ENCODE assay signal across 8 cellular contexts in the genomic region with DNA sequence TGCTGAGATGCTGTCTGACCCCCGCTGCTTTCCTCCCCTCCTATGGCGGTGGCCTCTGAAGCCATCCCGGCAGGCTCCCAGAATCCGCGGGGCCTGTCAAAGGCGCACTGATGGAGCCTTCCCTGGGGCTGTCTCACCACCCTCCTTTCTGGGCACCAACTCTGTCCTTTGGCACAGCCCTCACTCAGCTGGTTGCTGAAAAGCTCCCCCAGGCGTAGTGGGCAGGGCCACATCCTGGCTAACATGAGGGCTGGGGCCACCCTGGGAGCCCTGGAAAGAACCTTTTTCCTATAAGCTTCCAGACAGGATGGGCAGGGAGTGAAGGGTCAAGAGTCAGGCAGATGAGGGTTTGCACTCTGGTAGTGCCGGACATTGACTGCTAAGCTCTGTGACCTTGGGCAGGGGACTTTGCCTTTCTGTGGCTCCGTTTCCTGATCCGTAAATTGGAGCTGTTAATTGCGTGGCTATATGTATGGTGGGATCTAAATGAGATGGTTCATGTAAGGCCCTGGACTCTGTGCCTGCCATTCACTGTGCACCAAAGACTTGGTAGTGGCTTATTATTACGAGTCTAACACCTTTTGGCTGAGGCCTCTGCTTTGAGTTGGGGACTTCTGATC. TPM values are rescaled to one million over a fixed set of nuclear protein-coding genes. Genes with fewer than 3 reads are reported as not detected.
DNase-seq lines count a peak whose midpoint lies in the region; ATAC-seq, FAIRE-seq and TF ChIP-seq lines count a peak whose summit lies in the region.

No MANE protein-coding gene starts in this region.

- H3K4me1 ChIP-seq in kidney (ENCODE audit: control insufficient read depth in 1 of 2, insufficient read depth in 1 of 2, low read depth in 1 of 2, low read length in 2 of 2), result peaks cover 42 to 54% of the 10 kb centered on the region in 2 donors

- H3K27me3 Mint-ChIP-seq in activated CD8-positive, alpha-beta T cell treated with anti-CD3 and anti-CD28 coated beads, Interleukin-2, amount 10 ng/mL, durations not matched to agents 7 days and 5 days (ENCODE audit: low read depth), result no peaks in the 10 kb centered on the region
- H3K27me3 Mint-ChIP-seq in stimulated activated naive B cell treated with anti-CD40 and anti-IgM and Interleukin-4, amounts not matched to agents 10 μg/mL and 1 μg/mL and 100 μg/mL, for 72 hours, result no peaks in the 10 kb centered on the region

- peak overlapping the region; percentile 85 to 86 for H3K27ac ChIP-seq in kidney (ENCODE audit: low read depth in 2 of 2, low read length in 2 of 2)

- peak overlapping the region; percentile 75 for H3K4me3 Mint-ChIP-seq in activated CD8-positive, alpha-beta T cell treated with anti-CD3 and anti-CD28 coated beads, Interleukin-2, amount 10 ng/mL, durations not matched to agents 7 days and 5 days
- H3K4me3 Mint-ChIP-seq in stimulated activated naive B cell treated with anti-CD40 and anti-IgM and Interleukin-4, amounts not matched to agents 10 μg/mL and 1 μg/mL and 100 μg/mL, for 72 hours, result peak overlapping the region; percentile 67 to 75

- ATAC-seq in activated CD8-positive, alpha-beta T cell treated with anti-CD3 and anti-CD28 coated beads, Interleukin-2, amount 10 ng/mL, durations not matched to agents 7 days and 5 days, result no peak
- ATAC-seq in stimulated activated naive B cell treated with anti-CD40 and anti-IgM and Interleukin-4, amounts not matched to agents 10 μg/mL and 1 μg/mL and 100 μg/mL, for 72 hours (replicated peaks), result no peak
- ATAC-seq in activated CD4-positive, CD25-positive, alpha-beta regulatory T cell treated with anti-CD3 and anti-CD28 coated beads, Interleukin-2, amount 50 U/mL, for 24 hours, result no peak
- ATAC-seq in HG03520 (IDR thresholded peaks at IDR 0.05; ENCODE audit: unreplicated experiment) (no peak), GM19467 (IDR thresholded peaks at IDR 0.05; ENCODE audit: unreplicated experiment) (no peak)

- POLR2A ChIA-PET in activated CD8-positive, alpha-beta T cell treated with anti-CD3 and anti-CD28 coated beads, Interleukin-2, amount 10 ng/mL, durations not matched to agents 7 days and 5 days (lab: Charles Lee), result interaction anchor here (0.6 to 6.0 kb wide), 13 partner anchors 8 to 302 kb away, joined by 3 to 57 read pairs (median 7); partner anchors contain the start of genes CWC25, LASP1, LASP1NB and RPL19

- CTCF ChIA-PET in activated CD8-positive, alpha-beta T cell treated with anti-CD3 and anti-CD28 coated beads, Interleukin-2, amount 10 ng/mL, durations not matched to agents 7 days and 5 days (lab: Charles Lee), result interaction anchor here (1.0 to 8.4 kb wide), 10 partner anchors 10 to 267 kb away, joined by 3 to 82 read pairs (median 4); partner anchors contain the start of genes LASP1 and LASP1NB

- FAIRE-seq in HTR-8/SVneo (lab: Jason Lieb, UNC), result peak; percentile 42
- FAIRE-seq in kidney (lab: Jason Lieb, UNC), result no peak

- DNase-seq in HTR-8/SVneo (ENCODE audit: insufficient read length, low spot score) (no peak), kidney (no peak), COLO668 (lab: John Stamatoyannopoulos, UW; ENCODE audit: unreplicated experiment) (no peak)
- DNase-seq in activated CD8-positive, alpha-beta T cell treated with anti-CD3 and anti-CD28 coated beads, Interleukin-2, amount 10 ng/mL, durations not matched to agents 7 days and 5 days, result no peak
- DNase-seq in stimulated activated naive B cell treated with anti-CD40 and anti-IgM and Interleukin-4, amounts not matched to agents 10 μg/mL and 1 μg/mL and 100 μg/mL, for 72 hours, result no peak

- H3K27ac Mint-ChIP-seq in activated CD8-positive, alpha-beta T cell treated with anti-CD3 and anti-CD28 coated beads, Interleukin-2, amount 10 ng/mL, durations not matched to agents 7 days and 5 days, result peak overlapping the region; percentile 96
- H3K27ac Mint-ChIP-seq in stimulated activated naive B cell treated with anti-CD40 and anti-IgM and Interleukin-4, amounts not matched to agents 10 μg/mL and 1 μg/mL and 100 μg/mL, for 72 hours, result peak overlapping the region; percentile 99

- no peak overlapping the region for H3K4me3 ChIP-seq in kidney (ENCODE audit: low read length in 2 of 2)

- no peaks in the 10 kb centered on the region for H3K9me3 Mint-ChIP-seq in activated CD8-positive, alpha-beta T cell treated with anti-CD3 and anti-CD28 coated beads, Interleukin-2, amount 10 ng/mL, durations not matched to agents 7 days and 5 days (ENCODE audit: insufficient read depth)
- H3K9me3 Mint-ChIP-seq in stimulated activated naive B cell treated with anti-CD40 and anti-IgM and Interleukin-4, amounts not matched to agents 10 μg/mL and 1 μg/mL and 100 μg/mL, for 72 hours, result no peaks in the 10 kb centered on the region

- intact Hi-C loops in kidney (cut with DNase I), result no loop called here

- peaks cover 85% of the 10 kb centered on the region for H3K4me1 Mint-ChIP-seq in activated CD8-positive, alpha-beta T cell treated with anti-CD3 and anti-CD28 coated beads, Interleukin-2, amount 10 ng/mL, durations not matched to agents 7 days and 5 days (ENCODE audit: low read depth)
- peaks cover 35 to 62% of the 10 kb centered on the region in 2 donors for H3K4me1 Mint-ChIP-seq in stimulated activated naive B cell treated with anti-CD40 and anti-IgM and Interleukin-4, amounts not matched to agents 10 μg/mL and 1 μg/mL and 100 μg/mL, for 72 hours

- peak overlapping the region in 1 of 2 donors; percentile 56 for H3K9ac ChIP-seq in kidney (ENCODE audit: low read length in 2 of 2)

- peaks cover 0 to 7% of the 10 kb centered on the region in 2 donors for H3K36me3 ChIP-seq in kidney (ENCODE audit: control insufficient read depth in 1 of 2, insufficient read depth in 2 of 2, low read length in 2 of 2)

- no peaks in the 10 kb centered on the region for H3K9me3 ChIP-seq in kidney (ENCODE audit: control insufficient read depth in 1 of 2, low read length in 2 of 2)

- peaks cover 80% of the 10 kb centered on the region for H3K36me3 Mint-ChIP-seq in activated CD8-positive, alpha-beta T cell treated with anti-CD3 and anti-CD28 coated beads, Interleukin-2, amount 10 ng/mL, durations not matched to agents 7 days and 5 days (ENCODE audit: low read depth)
- H3K36me3 Mint-ChIP-seq in stimulated activated naive B cell treated with anti-CD40 and anti-IgM and Interleukin-4, amounts not matched to agents 10 μg/mL and 1 μg/mL and 100 μg/mL, for 72 hours, result peaks cover 22 to 58% of the 10 kb centered on the region in 2 donors

- no peak for TF ChIP-seq CTCF in kidney (IDR thresholded peaks at IDR 0.05; ENCODE audit: borderline replicate concordance, extremely low read depth, insufficient read depth)

RNA-seq across cellular contexts. Expression of gene LASP1, which starts 27.9 kb away (rescaled TPM):
- total RNA-seq in activated CD8-positive, alpha-beta T cell treated with anti-CD3 and anti-CD28 coated beads, Interleukin-2, amount 10 ng/mL, durations not matched to agents 7 days and 5 days, result 100 to 1,000 TPM; 268 to 276 TPM
- total RNA-seq in kidney, result 138 TPM
- 62.5 TPM for polyA plus RNA-seq in kidney (ENCODE audit: insufficient read depth, low read depth, low replicate concordance)

RNA-seq across cellular contexts. Expression of gene RPL23, which starts 44.3 kb away (rescaled TPM):
- total RNA-seq in activated CD8-positive, alpha-beta T cell treated with anti-CD3 and anti-CD28 coated beads, Interleukin-2, amount 10 ng/mL, durations not matched to agents 7 days and 5 days, result 1,000 to 10,000 TPM; 1,130 to 1,164 TPM
- total RNA-seq in kidney, result 1,183 TPM
- 2,399 TPM for polyA plus RNA-seq in kidney (ENCODE audit: insufficient read depth, low read depth, low replicate concordance)
